Comparison of ENCODE assay signal across 9 cellular contexts in genomic region chr20:35269055-35269781, GRCh38. TPM values are rescaled to one million over a fixed set of nuclear protein-coding genes. Genes with fewer than 3 reads are reported as not detected.
DNase-seq lines count a peak whose midpoint lies in the region; ATAC-seq, FAIRE-seq and TF ChIP-seq lines count a peak whose summit lies in the region.
"Had no signal": no experiment of that assay in that cellular context is flagged by ENCODE, and none has a peak within 500 bp of the region (broad histone marks: within the 10 kb centered on the region; RNA-seq: fewer than 3 reads in every experiment).

No MANE protein-coding gene starts in this region.

- H3K79me2 ChIP-seq in H1 (ENCODE audit: control insufficient read depth in 1 of 2, insufficient read depth in 2 of 2, low read length in 2 of 2) = no peaks in the 10 kb centered on the region
- H3K79me2 ChIP-seq in mesendoderm (ENCODE audit: control insufficient read depth, insufficient read depth, low read length) = no peaks in the 10 kb centered on the region

- H2BK15ac ChIP-seq in H1 (ENCODE audit: low read length) = peak overlapping the region; percentile 46
- no peak overlapping the region for H2BK15ac ChIP-seq in mesendoderm (replicated peaks; ENCODE audit: low read depth)

- H3K4me1 ChIP-seq in H1 (replicated peaks in 1 of 4; ENCODE audit: control insufficient read depth in 3 of 4, insufficient read depth in 4 of 4, low read length in 3 of 4) (peaks cover 0 to 9% (median 3%) of the 10 kb centered on the region in 4 experiments; a peak in 6 of 7 replicates), mesendoderm (ENCODE audit: control insufficient read depth, low read depth, low read length) (no peaks in the 10 kb centered on the region), thoracic aorta (ENCODE audit: control insufficient read depth in 1 of 2, low read depth in 2 of 2) (peaks cover under 1 to 18% of the 10 kb centered on the region in 2 donors)

- H3K27ac ChIP-seq in H1 (ENCODE audit: low read depth, low read length) (no peak overlapping the region), mesendoderm (ENCODE audit: low read depth, low read length) (no peak overlapping the region), thoracic aorta (no peak overlapping the region)

- POLR2A ChIA-PET in H1 (lab: Charles Lee; ENCODE audit: partially characterized antibody) = interaction anchor here (1.1 to 7.2 kb wide), 5 partner anchors 5 to 123 kb away, joined by 3 to 98 read pairs (median 4); partner anchors contain the start of gene MMP24OS

- H4K91ac ChIP-seq in H1 (replicated peaks; ENCODE audit: insufficient read length, low read length) = peak overlapping the region; percentile 79

- peak; percentile 83 for FAIRE-seq in H1 (lab: Jason Lieb, UNC)
- FAIRE-seq: islet of Langerhans had no signal

- H4K20me1 ChIP-seq in H1 (replicated peaks in 1 of 2; ENCODE audit: control insufficient read depth in 1 of 2, insufficient read depth in 2 of 2, low read length in 2 of 2) = no peaks in the 10 kb centered on the region

- TF ChIP-seq CTCF in GM12801 (IDR thresholded peaks at IDR 0.05; ENCODE audit: extremely low read depth, insufficient read length) (peak; percentile 13), H1 (IDR thresholded peaks at IDR 0.05; ENCODE audit: control extremely low read depth in 1 of 3, insufficient read depth in 1 of 3, low read depth in 1 of 3, low read length in 3 of 3) (peak; percentile 87 to 99 (median 96)), thoracic aorta (IDR thresholded peaks at IDR 0.05) (peak; percentile 77)

- no peak overlapping the region for H3K4me2 ChIP-seq in H1 (ENCODE audit: insufficient read depth in 1 of 2, low read depth in 2 of 2, low read length in 2 of 2)
- H3K4me2 ChIP-seq in mesendoderm (ENCODE audit: low read length) = no peak overlapping the region

- H4K5ac ChIP-seq in H1 (ENCODE audit: insufficient read length, low read depth, low read length) (no peak overlapping the region), mesendoderm (ENCODE audit: low read length) (no peak overlapping the region)

- H3K56ac ChIP-seq in H1 (replicated peaks; ENCODE audit: insufficient read length, low read depth, low read length) (no peak overlapping the region), mesendoderm (ENCODE audit: low read length) (peak overlapping the region; percentile 62)

- H3K36me3 ChIP-seq in H1 (ENCODE audit: control insufficient read depth in 2 of 4, insufficient read depth in 4 of 4, low read length in 3 of 4) = peaks cover 0 to 9% (median 0%) of the 10 kb centered on the region in 4 experiments; a peak in 3 of 8 replicates
- H3K36me3 ChIP-seq in mesendoderm (ENCODE audit: control insufficient read depth, insufficient read depth, low read length) = no peaks in the 10 kb centered on the region
- H3K36me3 ChIP-seq in thoracic aorta = peaks cover 27% of the 10 kb centered on the region

- H3K4ac ChIP-seq in H1 (replicated peaks; ENCODE audit: insufficient read length, low read depth, low read length) (no peak overlapping the region), mesendoderm (ENCODE audit: low read depth, low read length) (no peak overlapping the region)

- H3K23me2 ChIP-seq in H1 (ENCODE audit: low read depth, low read length) = no peaks in the 10 kb centered on the region

- CTCF ChIA-PET in H1 (lab: Charles Lee; ENCODE audit: partially characterized antibody) = interaction anchor here (0.6 to 11.5 kb wide), 33 partner anchors 9 to 522 kb away, joined by 3 to 135 read pairs (median 4); partner anchors contain the start of gene EDEM2

- H3K4me3 ChIP-seq in H1 (ENCODE audit: extremely low read depth in 1 of 4, insufficient read depth in 2 of 4, low read depth in 3 of 4, low read length in 4 of 4) = no peak overlapping the region
- H3K4me3 ChIP-seq in mesendoderm (ENCODE audit: low read length) = no peak overlapping the region
- no peak overlapping the region for H3K4me3 ChIP-seq in thoracic aorta

- no peak for TF ChIP-seq EP300 in H1 (IDR thresholded peaks at IDR 0.05; ENCODE audit: borderline replicate concordance in 1 of 2, low read depth in 2 of 2, low read length in 2 of 2)

- H2BK5ac ChIP-seq in H1 (ENCODE audit: low read depth, low read length) (peak overlapping the region; percentile 75), mesendoderm (ENCODE audit: low read length) (no peak overlapping the region)

- ATAC-seq in thoracic aorta (ENCODE audit: insufficient number of reproducible peaks, low FRiP score, low read depth) (no peak), GM18870 (IDR thresholded peaks at IDR 0.05; ENCODE audit: unreplicated experiment) (no peak)

- H3K79me1 ChIP-seq in H1 (ENCODE audit: low read depth, low read length) (no peaks in the 10 kb centered on the region), mesendoderm (ENCODE audit: low read length) (no peaks in the 10 kb centered on the region)

- H3K18ac ChIP-seq in H1 (ENCODE audit: extremely low read depth, low read length) (peak overlapping the region; percentile 75), mesendoderm (ENCODE audit: low read length) (no peak overlapping the region)

- H2AK5ac ChIP-seq in H1 (ENCODE audit: low read depth, low read length) = peak overlapping the region; percentile 24; the same call in 1 of the 2 replicates
- H2AK5ac ChIP-seq in mesendoderm (ENCODE audit: low read length) = no peak overlapping the region

- H2BK20ac ChIP-seq in H1 (ENCODE audit: low read length) = peak overlapping the region; percentile 82; the same call in 1 of the 2 replicates

- no peak for TF ChIP-seq POLR2A in H1 (IDR thresholded peaks at IDR 0.05; ENCODE audit: control extremely low read depth in 1 of 2, low read depth in 2 of 2, low read length in 2 of 2)

- H3K14ac ChIP-seq in H1 (ENCODE audit: insufficient read length) = no peak overlapping the region

- H3K27me3 ChIP-seq in H1 (replicated peaks in 1 of 4; ENCODE audit: control insufficient read depth in 3 of 4, extremely low read depth in 1 of 4, insufficient read depth in 3 of 4, low read length in 3 of 4) (no peaks in the 10 kb centered on the region), mesendoderm (ENCODE audit: insufficient read depth, low read length, poor library complexity) (no peaks in the 10 kb centered on the region), thoracic aorta (replicated peaks; ENCODE audit: insufficient read depth) (no peaks in the 10 kb centered on the region)

- no peak overlapping the region for H3K9ac ChIP-seq in H1 (replicated peaks in 1 of 4; ENCODE audit: extremely low read depth in 1 of 4, low read depth in 3 of 4, low read length in 3 of 4)
- no peak overlapping the region for H3K9ac ChIP-seq in mesendoderm (ENCODE audit: low read length)

- H3K9me3 ChIP-seq in H1 (ENCODE audit: insufficient read depth in 2 of 2, low read depth in 1 of 2, low read length in 1 of 2) = no peaks in the 10 kb centered on the region
- H3K9me3 ChIP-seq in thoracic aorta = no peaks in the 10 kb centered on the region

- no peak overlapping the region for H3K23ac ChIP-seq in H1 (ENCODE audit: insufficient read length)
- H3K23ac ChIP-seq in mesendoderm (ENCODE audit: low read length) = no peak overlapping the region

- DNase-seq in A172 (ENCODE audit: low spot score) (peak; percentile 86), NCI-H2171 (lab: John Stamatoyannopoulos, UW) (peak; percentile 11), H1 (ENCODE audit: low read depth in 1 of 2, low spot score in 2 of 2) (peak in 1 of 2 experiments; percentile 93), mesendoderm (peak; percentile 90), thoracic aorta (ENCODE audit: low spot score) (no peak)
- DNase-seq in activated CD4-positive, alpha-beta T cell treated with anti-CD3 and anti-CD28 coated beads, Interleukin-2, amount 50 U/mL, for 4 hours = peak; percentile 23 to 33

- 59% methylated on average over 14 of the region's 14 CpGs; no CpG with 5 or more reads in 1 of the 2 experiments for WGBS in H1 (ENCODE audit: extremely low coverage in 1 of 2, insufficient coverage in 1 of 2, insufficient read length in 1 of 2, insufficient replicate concordance in 2 of 2, low coverage in 1 of 2, low lambda C conversion rate in 2 of 2, missing lambda C conversion rate in 1 of 2), 2 experiments
- WGBS in mesendoderm (ENCODE audit: extremely low coverage, insufficient coverage, low lambda C conversion rate) = no CpG with 5 or more reads among the region's 14 CpGs

- H2BK120ac ChIP-seq in H1 (replicated peaks; ENCODE audit: low read depth, low read length) = no peak overlapping the region
- H2BK120ac ChIP-seq in mesendoderm (ENCODE audit: low read depth, low read length) = no peak overlapping the region

- H2BK12ac ChIP-seq in H1 (ENCODE audit: low read depth, low read length) = peak overlapping the region; percentile 75

- peak; percentile 97 for TF ChIP-seq RAD21 in H1 (IDR thresholded peaks at IDR 0.05 in 1 of 2, conservative IDR thresholded peaks at IDR 0.05 in 1 of 2; ENCODE audit: low read depth in 2 of 2, low read length in 2 of 2)

- H4K8ac ChIP-seq in H1 (ENCODE audit: extremely low read depth, insufficient read depth, low read length) = 0 out of 2 replicates have a peak overlapping the region, but pooled peaks have one; percentile 40
- no peak overlapping the region for H4K8ac ChIP-seq in mesendoderm (ENCODE audit: low read depth, low read length)

- H2AFZ ChIP-seq in H1 (ENCODE audit: low read length) = no peak overlapping the region

RNA-seq across cellular contexts. Expression of gene MMP24OS, which starts 8.7 kb away (rescaled TPM):
- 11.4 and 15.1 TPM in 2 replicates for total RNA-seq in A172 (2014; rRNA removed; shearing (Covaris generic))
- 19.0 and 22.2 TPM in 2 replicates for total RNA-seq in H1 (2021; fragmentation: NEBNext Ultra II Directional; extraction: Animal tissue kit (Norgen Biotek cat#: 25700))
- 21.3 and 44.4 TPM in 2 replicates for polyA plus RNA-seq in H1 (2011; rRNA removed)
- 20.6 TPM for polyA plus RNA-seq in H1 (2011; cell fraction: cytosol; rRNA removed)
- polyA plus RNA-seq in H1 (2011; cell fraction: nucleus; rRNA removed) = 45.3 TPM
- polyA plus RNA-seq in H1 (2012, experiment 1 of 2) = 21.1 to 31.1 TPM (median 25.0 TPM) in 4 replicates
- 23.1 TPM for polyA plus RNA-seq in H1 (2012, experiment 2 of 2)
- 19.5 TPM for polyA plus RNA-seq in H1 (2013, experiment 1 of 2)
- polyA plus RNA-seq in H1 (2013, experiment 2 of 2) = 17.8 TPM
- 5.5 and 9.3 TPM in 2 replicates for polyA minus RNA-seq in H1 (2011; rRNA and poly(A)+ RNA removed)
- 18.9 TPM for polyA minus RNA-seq in H1 (2011; cell fraction: cytosol; rRNA and poly(A)+ RNA removed)
- 27.2 TPM for polyA minus RNA-seq in H1 (2011; cell fraction: nucleus; rRNA and poly(A)+ RNA removed)
- 13.0 TPM for polyA plus RNA-seq in mesendoderm (2013, experiment 1 of 2)
- polyA plus RNA-seq in mesendoderm (2013, experiment 2 of 2) = 12.7 TPM
- total RNA-seq in thoracic aorta = 10 to 100 TPM; 38.1 to 38.3 TPM

RNA-seq across cellular contexts. Expression of gene EIF6, which starts 15.4 kb away (rescaled TPM):
- 230 and 292 TPM in 2 replicates for total RNA-seq in A172 (2014; rRNA removed; shearing (Covaris generic))
- total RNA-seq in H1 (2021; fragmentation: NEBNext Ultra II Directional; extraction: Animal tissue kit (Norgen Biotek cat#: 25700)) = 183 and 184 TPM in 2 replicates
- 319 and 374 TPM in 2 replicates for polyA plus RNA-seq in H1 (2011; rRNA removed)
- polyA plus RNA-seq in H1 (2011; cell fraction: cytosol; rRNA removed) = 267 TPM
- polyA plus RNA-seq in H1 (2011; cell fraction: nucleus; rRNA removed) = 359 TPM
- 166 to 215 TPM (median 195 TPM) in 4 replicates for polyA plus RNA-seq in H1 (2012, experiment 1 of 2)
- 307 TPM for polyA plus RNA-seq in H1 (2012, experiment 2 of 2)
- polyA plus RNA-seq in H1 (2013, experiment 1 of 2) = 104 TPM
- 109 TPM for polyA plus RNA-seq in H1 (2013, experiment 2 of 2)
- polyA minus RNA-seq in H1 (2011; rRNA and poly(A)+ RNA removed) = 168 and 184 TPM in 2 replicates
- polyA minus RNA-seq in H1 (2011; cell fraction: cytosol; rRNA and poly(A)+ RNA removed) = 74.5 TPM
- polyA minus RNA-seq in H1 (2011; cell fraction: nucleus; rRNA and poly(A)+ RNA removed) = 56.0 TPM
- 164 TPM for polyA plus RNA-seq in mesendoderm (2013, experiment 1 of 2)
- polyA plus RNA-seq in mesendoderm (2013, experiment 2 of 2) = 168 TPM
- 10 to 100 TPM; 46.2 to 76.6 TPM for total RNA-seq in thoracic aorta

RNA-seq across cellular contexts. Expression of gene FAM83C, which starts 23.0 kb away (rescaled TPM):
- total RNA-seq in A172 (2014; rRNA removed; shearing (Covaris generic)) = 0.24 TPM in 1 of 2 replicates, not detected in the other
- total RNA-seq in H1 (2021; fragmentation: NEBNext Ultra II Directional; extraction: Animal tissue kit (Norgen Biotek cat#: 25700)) = not detected in 2 replicates
- polyA plus RNA-seq in H1 (2011; rRNA removed) = not detected in 2 replicates
- 0.03 TPM for polyA plus RNA-seq in H1 (2011; cell fraction: cytosol; rRNA removed)
- polyA plus RNA-seq in H1 (2011; cell fraction: nucleus; rRNA removed) = not detected
- 0.05 TPM in 2 of 4 replicates, not detected in the others for polyA plus RNA-seq in H1 (2012, experiment 1 of 2)
- not detected for polyA plus RNA-seq in H1 (2012, experiment 2 of 2)
- polyA plus RNA-seq in H1 (2013, experiment 1 of 2) = 0.02 TPM
- polyA plus RNA-seq in H1 (2013, experiment 2 of 2) = 0.02 TPM
- polyA minus RNA-seq in H1 (2011; rRNA and poly(A)+ RNA removed) = not detected in 2 replicates
- polyA minus RNA-seq in H1 (2011; cell fraction: cytosol; rRNA and poly(A)+ RNA removed) = not detected
- polyA minus RNA-seq in H1 (2011; cell fraction: nucleus; rRNA and poly(A)+ RNA removed) = not detected
- 0.03 TPM for polyA plus RNA-seq in mesendoderm (2013, experiment 1 of 2)
- 0.01 TPM for polyA plus RNA-seq in mesendoderm (2013, experiment 2 of 2)
- not detected for total RNA-seq in thoracic aorta

RNA-seq across cellular contexts. Expression of gene MMP24, which starts 42.7 kb away (rescaled TPM):
- 5.2 and 14.2 TPM in 2 replicates for total RNA-seq in A172 (2014; rRNA removed; shearing (Covaris generic))
- 18.8 and 20.0 TPM in 2 replicates for total RNA-seq in H1 (2021; fragmentation: NEBNext Ultra II Directional; extraction: Animal tissue kit (Norgen Biotek cat#: 25700))
- 21.4 and 27.2 TPM in 2 replicates for polyA plus RNA-seq in H1 (2011; rRNA removed)
- 18.8 TPM for polyA plus RNA-seq in H1 (2011; cell fraction: cytosol; rRNA removed)
- polyA plus RNA-seq in H1 (2011; cell fraction: nucleus; rRNA removed) = 25.4 TPM
- polyA plus RNA-seq in H1 (2012, experiment 1 of 2) = 14.2 to 22.0 TPM (median 19.1 TPM) in 4 replicates
- 22.2 TPM for polyA plus RNA-seq in H1 (2012, experiment 2 of 2)
- polyA plus RNA-seq in H1 (2013, experiment 1 of 2) = 5.8 TPM
- 6.3 TPM for polyA plus RNA-seq in H1 (2013, experiment 2 of 2)
- polyA minus RNA-seq in H1 (2011; rRNA and poly(A)+ RNA removed) = 21.1 and 25.6 TPM in 2 replicates
- 14.8 TPM for polyA minus RNA-seq in H1 (2011; cell fraction: cytosol; rRNA and poly(A)+ RNA removed)
- 12.5 TPM for polyA minus RNA-seq in H1 (2011; cell fraction: nucleus; rRNA and poly(A)+ RNA removed)
- polyA plus RNA-seq in mesendoderm (2013, experiment 1 of 2) = 1.7 TPM
- 1.7 TPM for polyA plus RNA-seq in mesendoderm (2013, experiment 2 of 2)
- under 1 TPM; 0.27 to 0.71 TPM for total RNA-seq in thoracic aorta

Comparison
In these comparisons a context has a peak if more than half of its experiments do, and no peak if none do; other contexts are left out.
1. CTCF ChIP-seq: peak in every context shown above with its lines; median percentile 96 in H1; 77 in thoracic aorta; 13 in GM12801.